In the genomic region with DNA sequence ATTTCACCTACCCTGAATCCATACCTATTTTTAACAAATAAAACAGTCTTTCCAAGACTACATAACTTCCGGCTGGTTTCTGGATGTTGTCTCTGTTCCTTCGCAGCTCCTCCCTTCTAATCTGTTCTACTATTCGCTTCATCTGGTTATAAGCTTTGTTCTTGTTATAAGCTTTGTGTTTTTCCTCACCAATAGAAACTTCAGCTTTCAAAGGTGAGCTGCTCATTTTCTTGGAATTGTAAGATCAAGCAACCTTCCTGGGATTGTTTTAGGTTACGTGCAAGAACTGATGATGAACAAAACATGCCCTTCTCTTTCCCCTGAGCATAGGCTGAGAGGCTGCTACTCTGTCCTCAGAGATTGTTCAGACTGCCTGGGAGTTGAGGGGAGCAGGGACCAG, we compare ENCODE assay signal across 10 cellular contexts. TPM values are rescaled to one million over a fixed set of nuclear protein-coding genes. Genes with fewer than 3 reads are reported as not detected.
DNase-seq lines count a peak whose midpoint lies in the region; ATAC-seq, FAIRE-seq and TF ChIP-seq lines count a peak whose summit lies in the region.
"Had no signal": no experiment of that assay in that cellular context is flagged by ENCODE, and none has a peak within 500 bp of the region (broad histone marks: within the 10 kb centered on the region; RNA-seq: fewer than 3 reads in every experiment).

No MANE protein-coding gene starts in this region.

- no peaks in the 10 kb centered on the region for H3K9me3 Mint-ChIP-seq in activated CD4-positive, alpha-beta T cell treated with anti-CD3 and anti-CD28 coated beads, Interleukin-2, amount 10 ng/mL, durations not matched to agents 7 days and 5 days

- TF ChIP-seq CTCF in HepG2 (CRISPR knock-in tag; IDR thresholded peaks at IDR 0.05) (no peak), thoracic aorta (IDR thresholded peaks at IDR 0.05) (no peak), GM20000 (IDR thresholded peaks at IDR 0.05; ENCODE audit: extremely low read depth, missing control alignments) (no peak)

- intact Hi-C loops in HepG2 (cut with micrococcal nuclease; ENCODE audit: unreplicated experiment) = no loop called here

- TF ChIP-seq POLR2A in HepG2 (IDR thresholded peaks at IDR 0.05; ENCODE audit: insufficient read depth in 1 of 2, low read depth in 2 of 2, low read length in 2 of 2) = no peak

- H3K4me1 Mint-ChIP-seq in activated CD4-positive, alpha-beta T cell treated with anti-CD3 and anti-CD28 coated beads, Interleukin-2, amount 10 ng/mL, durations not matched to agents 7 days and 5 days = peaks cover 55% of the 10 kb centered on the region

- TF ChIP-seq EP300 in HepG2 (IDR thresholded peaks at IDR 0.05; ENCODE audit: low read depth in 2 of 2, low read length in 2 of 2) (no peak), HepG2 (CRISPR knock-in tag; IDR thresholded peaks at IDR 0.05; ENCODE audit: borderline replicate concordance) (no peak)

- peak overlapping the region; percentile 69 for H3K4me3 Mint-ChIP-seq in activated CD4-positive, alpha-beta T cell treated with anti-CD3 and anti-CD28 coated beads, Interleukin-2, amount 10 ng/mL, durations not matched to agents 7 days and 5 days

- POLR2A ChIA-PET in activated CD4-positive, alpha-beta T cell treated with anti-CD3 and anti-CD28 coated beads, Interleukin-2, amount 10 ng/mL, durations not matched to agents 7 days and 5 days (lab: Charles Lee) = interaction anchor here (0.6 kb wide), 1 partner anchor 8 kb away, joined by 5 read pairs; no protein-coding TSS in a partner anchor
- POLR2A ChIA-PET in HepG2 (lab: Yijun Ruan, JAX) = interaction anchor here (1.8 to 4.6 kb wide), 7 partner anchors 11 to 157 kb away, joined by 7 to 25 read pairs (median 9); a partner anchor contains a TSS

- H3K79me2 ChIP-seq in HepG2 (ENCODE audit: insufficient read depth, low read length) = peaks cover 13% of the 10 kb centered on the region

- TSS peak; percentile 59 for BruUV-seq in HepG2 (replicated peaks; lab: Mats Ljungman, UMichigan)

- ATAC-seq in HepG2 (no peak), thoracic aorta (ENCODE audit: insufficient number of reproducible peaks, low FRiP score, low read depth) (no peak)

- no peak for DNase-seq in activated CD4-positive, alpha-beta T cell treated with anti-CD3 and anti-CD28 coated beads, Interleukin-2, amount 10 ng/mL, durations not matched to agents 7 days and 5 days
- no peak for DNase-seq in activated CD4-positive, alpha-beta T cell treated with anti-CD3 and anti-CD28 coated beads for 4 hours
- DNase-seq in adipocyte (ENCODE audit: low read depth) = no peak
- DNase-seq in HepG2 (ENCODE audit: low spot score) = no peak
- no peak for DNase-seq in thoracic aorta (ENCODE audit: low spot score)
- no peak for DNase-seq in GM20000 (ENCODE audit: low spot score)
- DNase-seq in amniotic stem cell (lab: John Stamatoyannopoulos, UW) = no peak
- DNase-seq in DMS53 treated with DMSO at 0.1 percent for 48 hours (lab: John Stamatoyannopoulos, UW; ENCODE audit: unreplicated experiment) = no peak

- peak overlapping the region; percentile 29 for H2AFZ ChIP-seq in HepG2 (ENCODE audit: low read length)

- no peak for TF ChIP-seq RAD21 in HepG2 (CRISPR knock-in tag; IDR thresholded peaks at IDR 0.05)

- WGBS in HepG2 (ENCODE audit: low lambda C conversion rate) = 46% methylated on average over 4 of the region's 4 CpGs

- H3K9me3 ChIP-seq in adipocyte (ENCODE audit: control insufficient read depth, low read length) = no peaks in the 10 kb centered on the region
- no peaks in the 10 kb centered on the region for H3K9me3 ChIP-seq in HepG2 (ENCODE audit: low read length)
- H3K9me3 ChIP-seq in thoracic aorta = no peaks in the 10 kb centered on the region

- peak overlapping the region; percentile 100 for H3K4me2 ChIP-seq in HepG2 (ENCODE audit: low read depth, low read length)

- in situ Hi-C loops in HepG2 (cut with HindIII; ENCODE audit: extremely low pct_ligation_motif_present, low pct_unique_long_range_greater_than_20kb) = no loop called here

- H3K4me1 ChIP-seq in adipocyte (ENCODE audit: control insufficient read depth, insufficient read depth, low read length) (peaks cover 12% of the 10 kb centered on the region), HepG2 (ENCODE audit: insufficient read depth, low read length) (peaks cover 61% of the 10 kb centered on the region), thoracic aorta (ENCODE audit: control insufficient read depth in 1 of 2, low read depth in 2 of 2) (peaks cover 7 to 13% of the 10 kb centered on the region in 2 donors)

- H3K27ac ChIP-seq in HepG2 (ENCODE audit: extremely low read length, insufficient read depth, low read length) (no peak overlapping the region), thoracic aorta (no peak overlapping the region)

- H3K36me3 ChIP-seq in adipocyte (ENCODE audit: control insufficient read depth, insufficient read depth, low read length, severe bottlenecking) (no peaks in the 10 kb centered on the region), HepG2 (replicated peaks in 1 of 2; ENCODE audit: control insufficient read depth in 1 of 2, insufficient read depth in 2 of 2, low read length in 2 of 2) (0 out of 5 replicates have a peak, but pooled peaks cover 0 to under 1% of the 10 kb centered on the region in 2 experiments), thoracic aorta (no peaks in the 10 kb centered on the region)

- H3K4me3 ChIP-seq in adipocyte (ENCODE audit: low read length) (peak overlapping the region; percentile 89), HepG2 (replicated peaks in 1 of 3; ENCODE audit: insufficient read depth in 1 of 3, low read depth in 2 of 3, low read length in 3 of 3) (peak overlapping the region; percentile 69 to 82 (median 80)), thoracic aorta (peak overlapping the region; percentile 92)

- H4K20me1 ChIP-seq in HepG2 (ENCODE audit: insufficient read depth, low read length) = no peaks in the 10 kb centered on the region

- H3K27me3 ChIP-seq in adipocyte (replicated peaks; ENCODE audit: control insufficient read depth, insufficient read depth, low read length) (no peaks in the 10 kb centered on the region), HepG2 (ENCODE audit: control insufficient read depth in 1 of 2, insufficient read depth in 2 of 2, low read length in 2 of 2) (no peaks in the 10 kb centered on the region; a peak in 1 of 5 replicates), thoracic aorta (replicated peaks; ENCODE audit: insufficient read depth) (no peaks in the 10 kb centered on the region)

- no peak overlapping the region for H3K27ac Mint-ChIP-seq in activated CD4-positive, alpha-beta T cell treated with anti-CD3 and anti-CD28 coated beads, Interleukin-2, amount 10 ng/mL, durations not matched to agents 7 days and 5 days

- peaks cover 1% of the 10 kb centered on the region for H3K27me3 Mint-ChIP-seq in activated CD4-positive, alpha-beta T cell treated with anti-CD3 and anti-CD28 coated beads, Interleukin-2, amount 10 ng/mL, durations not matched to agents 7 days and 5 days

- CTCF ChIA-PET in activated CD4-positive, alpha-beta T cell treated with anti-CD3 and anti-CD28 coated beads, Interleukin-2, amount 10 ng/mL, durations not matched to agents 7 days and 5 days (lab: Charles Lee) = no interaction called here
- CTCF ChIA-PET in HepG2 (lab: Yijun Ruan, JAX; ENCODE audit: low intra/inter-chr PET ratio, low total read pairs) = no interaction called here

- H3K9ac ChIP-seq in adipocyte (ENCODE audit: low read length) (peak overlapping the region; percentile 72), HepG2 (ENCODE audit: insufficient read depth, low read depth, low read length) (peak overlapping the region; percentile 36)

- FAIRE-seq in HepG2 (lab: Jason Lieb, UNC) = peak; percentile 52
- FAIRE-seq: colon, D721Med had no signal

- H3K36me3 Mint-ChIP-seq in activated CD4-positive, alpha-beta T cell treated with anti-CD3 and anti-CD28 coated beads, Interleukin-2, amount 10 ng/mL, durations not matched to agents 7 days and 5 days (ENCODE audit: low read depth) = no peaks in the 10 kb centered on the region

TF ChIP-seq in HepG2, 621 proteins besides CTCF, POLR2A, EP300 and RAD21 (continues in another document):
- TF ChIP-seq ZNF598 (CRISPR knock-in tag; IDR thresholded peaks at IDR 0.05; ENCODE audit: borderline replicate concordance) = no peak
- TF ChIP-seq, protein P1, sequence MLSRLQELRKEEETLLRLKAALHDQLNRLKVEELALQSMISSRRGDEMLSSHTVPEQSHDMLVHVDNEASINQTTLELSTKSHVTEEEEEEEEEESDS (CRISPR knock-in tag; IDR thresholded peaks at IDR 0.05; ENCODE audit: borderline replicate concordance) = no peak

RNA-seq across cellular contexts. Expression of a gene that starts 2.1 kb away (rescaled TPM):
- total RNA-seq in activated CD4-positive, alpha-beta T cell treated with anti-CD3 and anti-CD28 coated beads, Interleukin-2, amount 10 ng/mL, durations not matched to agents 7 days and 5 days = 1 to 10 TPM; 2.4 TPM
- total RNA-seq in HepG2 (2016; rRNA removed; fragmentation: Illumina TruSeq; extraction: Trizol) = 6.4 TPM in 2 replicates
- total RNA-seq in HepG2 (2016; cell fraction: cytosol; rRNA removed; fragmentation: Illumina TruSeq; extraction: Trizol; ENCODE audit: low read depth) = 1.1 TPM in 2 replicates
- total RNA-seq in HepG2 (2016; cell fraction: insoluble cytoplasmic fraction; rRNA removed; fragmentation: Illumina TruSeq; extraction: Trizol) = 5.1 and 7.1 TPM in 2 replicates
- total RNA-seq in HepG2 (2016; cell fraction: membrane; rRNA removed; fragmentation: Illumina TruSeq; extraction: Trizol) = 3.3 and 3.7 TPM in 2 replicates
- total RNA-seq in HepG2 (2016; cell fraction: nucleus; rRNA removed; fragmentation: Illumina TruSeq; extraction: Trizol) = 11.3 and 14.8 TPM in 2 replicates
- 1.8 and 1.9 TPM in 2 replicates for polyA plus RNA-seq in HepG2 (2011; rRNA removed)
- polyA plus RNA-seq in HepG2 (2011; cell fraction: cytosol; rRNA removed) = 1.1 and 1.2 TPM in 2 replicates
- 3.9 TPM in 2 replicates for polyA plus RNA-seq in HepG2 (2011; cell fraction: nucleus; rRNA removed)
- polyA plus RNA-seq in HepG2 (2012) = 0.56 and 0.64 TPM in 2 replicates
- 0.99 and 1.2 TPM in 2 replicates for polyA plus RNA-seq in HepG2 (2016; cell fraction: cytosol; fragmentation: Illumina TruSeq; extraction: Trizol; ENCODE audit: low read depth)
- 2.9 and 3.7 TPM in 2 replicates for polyA plus RNA-seq in HepG2 (2016; cell fraction: insoluble cytoplasmic fraction; fragmentation: Illumina TruSeq; extraction: Trizol; ENCODE audit: low read depth)
- polyA plus RNA-seq in HepG2 (2016; cell fraction: membrane; fragmentation: Illumina TruSeq; extraction: Trizol; ENCODE audit: low read depth) = 2.2 and 2.5 TPM in 2 replicates
- polyA plus RNA-seq in HepG2 (2016; cell fraction: nucleus; fragmentation: Illumina TruSeq; extraction: Trizol; ENCODE audit: insufficient read depth, low read depth) = 8.2 and 9.4 TPM in 2 replicates
- polyA minus RNA-seq in HepG2 (2011; rRNA and poly(A)+ RNA removed; ENCODE audit: low replicate concordance) = 10.2 and 14.8 TPM in 2 replicates
- polyA minus RNA-seq in HepG2 (2011; cell fraction: cytosol; rRNA and poly(A)+ RNA removed) = 1.8 and 2.1 TPM in 2 replicates
- polyA minus RNA-seq in HepG2 (2011; cell fraction: nucleus; rRNA and poly(A)+ RNA removed) = 6.7 and 7.7 TPM in 2 replicates
- 10 to 100 TPM; 23.8 to 25.3 TPM for total RNA-seq in thoracic aorta
